Comparison of ENCODE assay signal across 9 cellular contexts in genomic region chr1:21937372-21938121, GRCh38. TPM values are rescaled to one million over a fixed set of nuclear protein-coding genes. Genes with fewer than 3 reads are reported as not detected.
DNase-seq lines count a peak whose midpoint lies in the region; ATAC-seq and TF ChIP-seq lines count a peak whose summit lies in the region.
"Had no signal": no experiment of that assay in that cellular context is flagged by ENCODE, and none has a peak within 500 bp of the region (broad histone marks: within the 10 kb centered on the region; RNA-seq: fewer than 3 reads in every experiment).

No MANE protein-coding gene starts in this region.

- intact Hi-C loops in naive thymus-derived CD4-positive, alpha-beta T cell (cut with micrococcal nuclease) = loop anchor here (1.0 to 10.0 kb wide), 4 partner anchors 20 to 154 kb away; partner anchors contain the start of genes LDLRAD2 (in 1 of the 2) and USP48 (in 1 of the 2)

- POLR2A ChIA-PET in naive thymus-derived CD4-positive, alpha-beta T cell (lab: Charles Lee) = no interaction called here

- TF ChIP-seq CTCF in HL-60 (IDR thresholded peaks at IDR 0.05; ENCODE audit: insufficient read depth, low read length) (no peak), fibroblast of the aortic adventitia (IDR thresholded peaks at IDR 0.05; ENCODE audit: insufficient read depth, low read length) (no peak)

- H3K36me3 ChIP-seq in naive thymus-derived CD4-positive, alpha-beta T cell (ENCODE audit: control insufficient read depth in 2 of 3, insufficient read depth in 3 of 3, low read length in 3 of 3) = no peaks in the 10 kb centered on the region

- peak; percentile 96 for ATAC-seq in naive thymus-derived CD4-positive, alpha-beta T cell
- ATAC-seq in HG03565 (IDR thresholded peaks at IDR 0.05; ENCODE audit: unreplicated experiment) = no peak

- H3K4me3 ChIP-seq in HL-60 (replicated peaks; ENCODE audit: insufficient read depth, low read length) (peak overlapping the region; percentile 32), fibroblast of the aortic adventitia (ENCODE audit: low read depth, low read length) (peak overlapping the region; percentile 22)
- H3K4me3 ChIP-seq in naive thymus-derived CD4-positive, alpha-beta T cell (ENCODE audit: low read length) = peak overlapping the region; percentile 47

- peaks cover 0 to 44% (median 0%) of the 10 kb centered on the region in 5 donors for H3K27me3 Mint-ChIP-seq in naive thymus-derived CD4-positive, alpha-beta T cell

- CTCF ChIA-PET in naive thymus-derived CD4-positive, alpha-beta T cell (lab: Charles Lee) = interaction anchor here (0.7 kb wide), 1 partner anchor 26 kb away, joined by 4 read pairs; no protein-coding TSS in a partner anchor

- peak overlapping the region; percentile 33; the same call in 1 of the 2 replicates for H3K27ac ChIP-seq in HL-60 (replicated peaks)
- H3K27ac ChIP-seq in naive thymus-derived CD4-positive, alpha-beta T cell (ENCODE audit: low read depth, low read length) = peak overlapping the region; percentile 60

- H3K4me1 ChIP-seq in naive thymus-derived CD4-positive, alpha-beta T cell (ENCODE audit: control insufficient read depth in 2 of 2, insufficient read depth in 2 of 2, low read length in 2 of 2) = peaks cover 0 to 25% of the 10 kb centered on the region in 2 donors

- peak overlapping the region; percentile 81 to 97 (median 92) for H3K4me3 Mint-ChIP-seq in naive thymus-derived CD4-positive, alpha-beta T cell

- H3K27ac Mint-ChIP-seq in naive thymus-derived CD4-positive, alpha-beta T cell = peak overlapping the region; percentile 46 to 95 (median 85)

- peaks cover 0 to 3% (median 0%) of the 10 kb centered on the region in 11 donors for H3K9me3 Mint-ChIP-seq in naive thymus-derived CD4-positive, alpha-beta T cell

- no peaks in the 10 kb centered on the region for H3K9me3 ChIP-seq in naive thymus-derived CD4-positive, alpha-beta T cell (ENCODE audit: control insufficient read depth in 2 of 3, low read length in 3 of 3)

- H3K27me3 ChIP-seq in HL-60 (ENCODE audit: insufficient read depth, poor library complexity, severe bottlenecking) = no peaks in the 10 kb centered on the region
- H3K27me3 ChIP-seq in naive thymus-derived CD4-positive, alpha-beta T cell (ENCODE audit: control insufficient read depth in 2 of 2, insufficient read depth in 2 of 2, low read length in 2 of 2) = no peaks in the 10 kb centered on the region

- DNase-seq in GM04504 (ENCODE audit: low read depth) (peak; percentile 51), HL-60 (ENCODE audit: low read depth in 1 of 2, low spot score in 1 of 2) (peak; percentile 51 to 65), RKO (ENCODE audit: low spot score) (peak; percentile 78), fibroblast of the aortic adventitia (ENCODE audit: low read depth) (peak; percentile 75)
- DNase-seq in activated effector memory CD4-positive, alpha-beta T cell treated with anti-CD3 and anti-CD28 coated beads, Interleukin-2, amount 50 U/mL, for 16 hours = peak; percentile 87
- DNase-seq in naive thymus-derived CD4-positive, alpha-beta T cell = peak; percentile 49 to 79 (median 61)
- DNase-seq in stimulated activated CD8-positive, alpha-beta memory T cell treated with anti-CD3 and anti-CD28 coated beads, Interleukin-7, amount 100 ng/mL, for 4 hours (ENCODE audit: low read depth in 2 of 2) = peak; percentile 17 to 61

- H3K4me1 Mint-ChIP-seq in naive thymus-derived CD4-positive, alpha-beta T cell = peaks cover 13 to 42% (median 23%) of the 10 kb centered on the region in 7 donors

- H3K36me3 Mint-ChIP-seq in naive thymus-derived CD4-positive, alpha-beta T cell = peaks cover 0 to 5% (median 0%) of the 10 kb centered on the region in 5 donors

RNA-seq across cellular contexts. Expression of gene HSPG2, which starts 0.4 kb away (rescaled TPM):
- 164 and 367 TPM in 2 replicates for total RNA-seq in fibroblast of the aortic adventitia (ENCODE audit: low replicate concordance)
- 10 to 100 TPM in 3 of 5 experiments, 1 to 10 TPM in 2; 8.0 to 20.8 (median 10.0) TPM for total RNA-seq in naive thymus-derived CD4-positive, alpha-beta T cell
- polyA plus RNA-seq in naive thymus-derived CD4-positive, alpha-beta T cell = 1 to 10 TPM; 1.0 TPM

RNA-seq across cellular contexts. Expression of gene CELA3B, which starts 39.3 kb away (rescaled TPM):
- not detected in 2 replicates for total RNA-seq in fibroblast of the aortic adventitia (ENCODE audit: low replicate concordance)
- not detected for total RNA-seq in naive thymus-derived CD4-positive, alpha-beta T cell
- not detected for polyA plus RNA-seq in naive thymus-derived CD4-positive, alpha-beta T cell
- total RNA-seq: glomerular endothelial cell had no signal
